15 cellular contexts compared by ENCODE assay signal in genomic region chr2:68743531-68743930, GRCh38. TPM values are rescaled to one million over a fixed set of nuclear protein-coding genes. Genes with fewer than 3 reads are reported as not detected.
DNase-seq lines count a peak whose midpoint lies in the region; ATAC-seq and TF ChIP-seq lines count a peak whose summit lies in the region.
"Had no signal": no experiment of that assay in that cellular context is flagged by ENCODE, and none has a peak within 500 bp of the region (broad histone marks: within the 10 kb centered on the region; RNA-seq: fewer than 3 reads in every experiment).

No MANE protein-coding gene starts in this region.

- no peak overlapping the region for H3K27ac ChIP-seq in CD8-positive, alpha-beta memory T cell (ENCODE audit: low read depth, low read length)
- H3K27ac ChIP-seq: tibial artery had no signal

- no peaks in the 10 kb centered on the region for H3K27me3 Mint-ChIP-seq in activated CD4-positive, alpha-beta T cell treated with anti-CD3 and anti-CD28 coated beads, Interleukin-2, amount 10 ng/mL, durations not matched to agents 7 days and 5 days
- no peaks in the 10 kb centered on the region for H3K27me3 Mint-ChIP-seq in CD8-positive, alpha-beta memory T cell
- H3K27me3 Mint-ChIP-seq in activated CD8-positive, alpha-beta T cell treated with anti-CD3 and anti-CD28 coated beads for 36 hours: no peaks in the 10 kb centered on the region

- no peaks in the 10 kb centered on the region for H3K9me3 Mint-ChIP-seq in activated CD4-positive, alpha-beta T cell treated with anti-CD3 and anti-CD28 coated beads, Interleukin-2, amount 10 ng/mL, durations not matched to agents 7 days and 5 days
- no peaks in the 10 kb centered on the region for H3K9me3 Mint-ChIP-seq in CD8-positive, alpha-beta memory T cell
- H3K9me3 Mint-ChIP-seq in activated CD8-positive, alpha-beta T cell treated with anti-CD3 and anti-CD28 coated beads for 36 hours: peaks cover 3% of the 10 kb centered on the region

- POLR2A ChIA-PET in activated CD4-positive, alpha-beta T cell treated with anti-CD3 and anti-CD28 coated beads, Interleukin-2, amount 10 ng/mL, durations not matched to agents 7 days and 5 days (lab: Charles Lee): no interaction called here
- POLR2A ChIA-PET in CD8-positive, alpha-beta memory T cell (lab: Charles Lee): interaction anchor here (1.8 kb wide), 1 partner anchor 24 kb away, joined by 4 read pairs; no protein-coding TSS in a partner anchor
- POLR2A ChIA-PET in activated CD8-positive, alpha-beta T cell treated with anti-CD3 and anti-CD28 coated beads for 36 hours (lab: Charles Lee): interaction anchor here (1.0 to 11.0 kb wide), 4 partner anchors 9 to 25 kb away, joined by 3 to 111 read pairs (median 16); no protein-coding TSS in a partner anchor

- CTCF ChIA-PET in activated CD4-positive, alpha-beta T cell treated with anti-CD3 and anti-CD28 coated beads, Interleukin-2, amount 10 ng/mL, durations not matched to agents 7 days and 5 days (lab: Charles Lee): interaction anchor here (1.3 to 2.7 kb wide), 5 partner anchors 10 to 169 kb away, joined by 3 to 13 read pairs (median 4); partner anchors contain the start of gene ARHGAP25
- CTCF ChIA-PET in CD8-positive, alpha-beta memory T cell (lab: Charles Lee): interaction anchor here (0.7 to 8.8 kb wide), 10 partner anchors 8 to 182 kb away, joined by 3 to 94 read pairs (median 6); no protein-coding TSS in a partner anchor
- CTCF ChIA-PET in activated CD8-positive, alpha-beta T cell treated with anti-CD3 and anti-CD28 coated beads for 36 hours (lab: Charles Lee): interaction anchor here (0.9 to 11.0 kb wide), 14 partner anchors 11 to 280 kb away, joined by 3 to 119 read pairs (median 7); no protein-coding TSS in a partner anchor

- intact Hi-C loops in activated CD8-positive, alpha-beta T cell treated with anti-CD3 and anti-CD28 coated beads for 36 hours (cut with micrococcal nuclease): no loop called here
- intact Hi-C loops in posterior cingulate gyrus (cut with DNase I): no loop called here

- H3K4me1 Mint-ChIP-seq in activated CD4-positive, alpha-beta T cell treated with anti-CD3 and anti-CD28 coated beads, Interleukin-2, amount 10 ng/mL, durations not matched to agents 7 days and 5 days: peaks cover 91% of the 10 kb centered on the region
- H3K4me1 Mint-ChIP-seq in CD8-positive, alpha-beta memory T cell: peaks cover 90 to 97% (median 97%) of the 10 kb centered on the region in 3 donors
- peaks cover 90% of the 10 kb centered on the region for H3K4me1 Mint-ChIP-seq in activated CD8-positive, alpha-beta T cell treated with anti-CD3 and anti-CD28 coated beads for 36 hours (ENCODE audit: low read depth)

- ATAC-seq in activated CD8-positive, alpha-beta T cell treated with anti-CD3 and anti-CD28 coated beads for 36 hours: no peak
- ATAC-seq in GM19351 (IDR thresholded peaks at IDR 0.05; ENCODE audit: unreplicated experiment): no peak

- peaks cover 14% of the 10 kb centered on the region for H3K36me3 ChIP-seq in CD8-positive, alpha-beta memory T cell (ENCODE audit: insufficient read depth, low read length)
- H3K36me3 ChIP-seq: tibial artery had no signal

- H3K9me3 ChIP-seq in CD8-positive, alpha-beta memory T cell (ENCODE audit: low read length): no peaks in the 10 kb centered on the region
- H3K9me3 ChIP-seq: tibial artery had no signal

- H3K4me3 Mint-ChIP-seq in activated CD4-positive, alpha-beta T cell treated with anti-CD3 and anti-CD28 coated beads, Interleukin-2, amount 10 ng/mL, durations not matched to agents 7 days and 5 days: no peak overlapping the region
- H3K4me3 Mint-ChIP-seq in CD8-positive, alpha-beta memory T cell: peak overlapping the region; percentile 30 to 81 (median 61)
- peak overlapping the region; percentile 2 for H3K4me3 Mint-ChIP-seq in activated CD8-positive, alpha-beta T cell treated with anti-CD3 and anti-CD28 coated beads for 36 hours

- DNase-seq in activated CD4-positive, alpha-beta T cell treated with anti-CD3 and anti-CD28 coated beads, Interleukin-2, amount 10 ng/mL, durations not matched to agents 7 days and 5 days: peak; percentile 4
- DNase-seq in activated CD4-positive, alpha-beta T cell treated with anti-CD3 and anti-CD28 coated beads, Interleukin-2, amount 50 U/mL, for 48 hours: no peak
- DNase-seq in CD8-positive, alpha-beta memory T cell: no peak
- no peak for DNase-seq in activated CD8-positive, alpha-beta T cell treated with anti-CD3 and anti-CD28 coated beads for 36 hours
- DNase-seq in mucosa of gallbladder (ENCODE audit: low spot score): peak; percentile 7
- DNase-seq in LoVo (ENCODE audit: low spot score): no peak
- DNase-seq in posterior cingulate gyrus: no peak
- DNase-seq: ACHN, activated gamma-delta T cell treated with Interleukin-2 at 50 U/mL for 16 hours, Calu3, NCI-H1930, NCI-H748 treated with DMSO at 0.1 percent for 48 hours, tibial artery had no signal

- peak overlapping the region; percentile 34 for H3K27ac Mint-ChIP-seq in activated CD4-positive, alpha-beta T cell treated with anti-CD3 and anti-CD28 coated beads, Interleukin-2, amount 10 ng/mL, durations not matched to agents 7 days and 5 days
- H3K27ac Mint-ChIP-seq in CD8-positive, alpha-beta memory T cell: peak overlapping the region; percentile 73 to 95 (median 86)
- peak overlapping the region; percentile 81 for H3K27ac Mint-ChIP-seq in activated CD8-positive, alpha-beta T cell treated with anti-CD3 and anti-CD28 coated beads for 36 hours

- H3K36me3 Mint-ChIP-seq in activated CD4-positive, alpha-beta T cell treated with anti-CD3 and anti-CD28 coated beads, Interleukin-2, amount 10 ng/mL, durations not matched to agents 7 days and 5 days (ENCODE audit: low read depth): peaks cover 85% of the 10 kb centered on the region
- H3K36me3 Mint-ChIP-seq in CD8-positive, alpha-beta memory T cell: peaks cover 12 to 66% (median 23%) of the 10 kb centered on the region in 3 donors
- H3K36me3 Mint-ChIP-seq in activated CD8-positive, alpha-beta T cell treated with anti-CD3 and anti-CD28 coated beads for 36 hours (ENCODE audit: low read depth): peaks cover 66% of the 10 kb centered on the region

- no peak for TF ChIP-seq CTCF in activated CD8-positive, alpha-beta T cell treated with anti-CD3 and anti-CD28 coated beads for 36 hours (IDR thresholded peaks at IDR 0.05)

- peaks cover 99% of the 10 kb centered on the region for H3K4me1 ChIP-seq in CD8-positive, alpha-beta memory T cell (ENCODE audit: insufficient read depth, low read length)
- H3K4me1 ChIP-seq: tibial artery had no signal

- H3K27me3 ChIP-seq in CD8-positive, alpha-beta memory T cell (ENCODE audit: insufficient read depth, low read length, poor library complexity, severe bottlenecking): no peaks in the 10 kb centered on the region
- H3K27me3 ChIP-seq: tibial artery had no signal

- no peak overlapping the region for H3K4me3 ChIP-seq in CD8-positive, alpha-beta memory T cell (ENCODE audit: low read length)
- H3K4me3 ChIP-seq: tibial artery had no signal

RNA-seq across cellular contexts. Expression of gene ARHGAP25, which starts 8.9 kb away (rescaled TPM):
- 10 to 100 TPM; 94.9 to 97.8 TPM for total RNA-seq in activated CD4-positive, alpha-beta T cell treated with anti-CD3 and anti-CD28 coated beads, Interleukin-2, amount 10 ng/mL, durations not matched to agents 7 days and 5 days
- total RNA-seq in CD8-positive, alpha-beta memory T cell: 10 to 100 TPM; 74.7 to 75.2 TPM
- 200 TPM for polyA plus RNA-seq in CD8-positive, alpha-beta memory T cell
- total RNA-seq in activated CD8-positive, alpha-beta T cell treated with anti-CD3 and anti-CD28 coated beads for 36 hours: 10 to 100 TPM; 59.3 to 61.5 TPM
- 12.6 TPM for total RNA-seq in mucosa of gallbladder
- total RNA-seq: Calu3 had no signal
- polyA plus RNA-seq: neural cell had no signal

Comparison
In these comparisons a context has a peak if more than half of its experiments do, and no peak if none do; other contexts are left out.
1. DNase-seq: peak in activated CD4-positive, alpha-beta T cell treated with anti-CD3 and anti-CD28 coated beads, Interleukin-2, amount 10 ng/mL, durations not matched to agents 7 days and 5 days (single experiment) and mucosa of gallbladder (single experiment); none in activated CD4-positive, alpha-beta T cell treated with anti-CD3 and anti-CD28 coated beads, Interleukin-2, amount 50 U/mL, for 48 hours (0 of 2), CD8-positive, alpha-beta memory T cell (0 of 5), activated CD8-positive, alpha-beta T cell treated with anti-CD3 and anti-CD28 coated beads for 36 hours (single experiment), LoVo (single experiment) and posterior cingulate gyrus (0 of 10).
2. H3K27ac Mint-ChIP-seq: peak in every context shown above with its lines; median percentile 86 in CD8-positive, alpha-beta memory T cell; 81 in activated CD8-positive, alpha-beta T cell treated with anti-CD3 and anti-CD28 coated beads for 36 hours; 34 in activated CD4-positive, alpha-beta T cell treated with anti-CD3 and anti-CD28 coated beads, Interleukin-2, amount 10 ng/mL, durations not matched to agents 7 days and 5 days.